ENCODE assay signal across 8 cellular contexts in genomic region chr3:184334470-184335158, GRCh38. TPM values are rescaled to one million over a fixed set of nuclear protein-coding genes. Genes with fewer than 3 reads are reported as not detected.
A peak's percentile ranks its signal among the peaks of the same experiment; 100 is the strongest.
DNase-seq lines count a peak whose midpoint lies in the region; ATAC-seq and TF ChIP-seq lines count a peak whose summit lies in the region.

No MANE protein-coding gene starts in this region.

- H3K4me3 ChIP-seq in mucosa of descending colon: no peak overlapping the region

- H3K4me3 Mint-ChIP-seq in T-cell: peak overlapping the region; percentile 17 to 87 (median 49)

- H3K4me1 Mint-ChIP-seq in T-cell: peaks cover 46 to 53% (median 47%) of the 10 kb centered on the region in 3 donors

- no peak for TF ChIP-seq CTCF in mucosa of descending colon (IDR thresholded peaks at IDR 0.05)

- DNase-seq in EH (ENCODE audit: low read depth): peak; percentile 87
- DNase-seq in T-cell: peak in 8 of 34 experiments; percentile 12 to 45 (median 24)
- peak; percentile 64 to 78 for DNase-seq in T47D (ENCODE audit: low read depth in 1 of 2, low spot score in 1 of 2)
- DNase-seq in mucosa of descending colon: peak in 2 of 3 donors; percentile 50 to 57
- DNase-seq in D341Med (ENCODE audit: low spot score): no peak
- DNase-seq in NCI-H524 (lab: John Stamatoyannopoulos, UW): no peak

- intact Hi-C loops in mucosa of descending colon (cut with DNase I, micrococcal nuclease): no loop called here

- H3K27me3 Mint-ChIP-seq in T-cell: no peaks in the 10 kb centered on the region

- POLR2A ChIA-PET in T-cell (lab: Charles Lee): no interaction called here

- peaks cover 21% of the 10 kb centered on the region for H3K36me3 ChIP-seq in mucosa of descending colon (ENCODE audit: low read depth)

- H3K9me3 ChIP-seq in mucosa of descending colon: no peaks in the 10 kb centered on the region

- in situ Hi-C loops in T47D (cut with HindIII; ENCODE audit: low pct_unique_long_range_greater_than_20kb, low sequenced_read_pairs): no loop called here

- peaks cover 27% of the 10 kb centered on the region for H3K36me3 Mint-ChIP-seq in T-cell

- H3K27ac Mint-ChIP-seq in T-cell: peak overlapping the region; percentile 44 to 76

- peaks cover 17% of the 10 kb centered on the region for H3K4me1 ChIP-seq in mucosa of descending colon (ENCODE audit: low read depth)

- CTCF ChIA-PET in T-cell (lab: Charles Lee): no interaction called here

- H3K9me3 Mint-ChIP-seq in T-cell: no peaks in the 10 kb centered on the region

- peak in 3 of 4 experiments; percentile 43 to 52 (median 44) for ATAC-seq in T-cell (replicated peaks in 1 of 4)
- no peak for ATAC-seq in mucosa of descending colon
- no peak for ATAC-seq in HG02884 (IDR thresholded peaks at IDR 0.05; ENCODE audit: unreplicated experiment)
- no peak for ATAC-seq in HG03571 (IDR thresholded peaks at IDR 0.05; ENCODE audit: unreplicated experiment)

RNA-seq across cellular contexts. Expression of gene FAM131A, which starts 2.8 kb away (rescaled TPM):
- total RNA-seq in T-cell (10 to 100 TPM in 3 of 5 donors, 1 to 10 TPM in 2; 8.3 to 13.8 (median 11.9) TPM), mucosa of descending colon (10 to 100 TPM; 14.1 to 29.8 (median 16.4) TPM)

RNA-seq across cellular contexts. Expression of gene EIF4G1, which starts 20.2 kb away (rescaled TPM):
- 100 to 1,000 TPM; 232 to 290 (median 271) TPM for total RNA-seq in T-cell
- total RNA-seq in mucosa of descending colon: 100 to 1,000 TPM; 256 to 305 (median 267) TPM

RNA-seq across cellular contexts. Expression of gene CLCN2, which starts 26.8 kb away (rescaled TPM):
- 1 to 10 TPM; 3.2 to 5.9 (median 4.6) TPM for total RNA-seq in T-cell
- total RNA-seq in mucosa of descending colon: 100 to 1,000 TPM in 1 of 3 donors, 10 to 100 TPM in 2; 31.1 to 105 (median 72.0) TPM

RNA-seq across cellular contexts. Expression of gene POLR2H, which starts 26.9 kb away (rescaled TPM):
- total RNA-seq in T-cell: 10 to 100 TPM; 33.0 to 75.1 (median 53.3) TPM
- total RNA-seq in mucosa of descending colon: 100 to 1,000 TPM in 1 of 3 donors, 10 to 100 TPM in 2; 87.8 to 126 (median 90.1) TPM

RNA-seq across cellular contexts. Expression of gene PSMD2, which starts 35.6 kb away (rescaled TPM):
- total RNA-seq in T-cell: 100 to 1,000 TPM; 134 to 151 (median 149) TPM
- 100 to 1,000 TPM; 160 to 223 (median 176) TPM for total RNA-seq in mucosa of descending colon

Comparison
In these comparisons a context has a peak if more than half of its experiments do, and no peak if none do; other contexts are left out.
1. DNase-seq: peak in EH (single experiment), T47D (2 of 2) and mucosa of descending colon (2 of 3); none in D341Med (single experiment) and NCI-H524 (0 of 2).
2. ATAC-seq: peak in T-cell (3 of 4); none in mucosa of descending colon (single experiment), HG02884 (single experiment) and HG03571 (single experiment).
3. RNA of gene CLCN2, which starts 26.8 kb away (total RNA-seq): 31.1 to 105 TPM in mucosa of descending colon; 3.2 to 5.9 TPM in T-cell; every median in the first group is over 4 times any median in the second.